ENCODE assay signal across 1 cellular context in the genomic region with DNA sequence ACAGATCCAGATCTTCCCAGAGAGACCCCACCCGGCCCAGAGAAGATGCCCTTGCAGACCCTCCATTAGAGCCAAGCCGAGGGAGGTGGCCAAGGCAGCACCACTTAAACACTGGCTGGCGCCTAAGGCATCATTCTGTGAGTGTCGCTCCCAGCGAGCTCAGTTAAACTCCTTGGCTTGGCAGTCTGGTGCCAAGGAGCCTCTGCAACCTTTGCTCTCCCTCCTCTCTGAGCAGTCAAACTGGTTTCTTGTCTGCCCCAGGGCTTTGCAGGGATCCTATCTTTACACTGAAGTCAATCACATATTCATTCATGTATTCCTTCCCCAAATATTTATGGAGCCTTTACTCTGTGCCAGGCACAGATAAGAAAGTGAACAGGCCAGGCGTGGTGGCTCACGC.
TF ChIP-seq lines count a peak whose summit lies in the region.

No MANE protein-coding gene starts in this region.

TF ChIP-seq in IMR-90, 13 proteins besides CTCF, POLR2A, EP300 and RAD21 (continued from another document):
- TF ChIP-seq MAZ (IDR thresholded peaks at IDR 0.05; ENCODE audit: borderline replicate concordance, low read depth, low read length) = no peak
- TF ChIP-seq BHLHE40 (IDR thresholded peaks at IDR 0.05; ENCODE audit: low read depth, low read length) = no peak
- TF ChIP-seq RFX5 (IDR thresholded peaks at IDR 0.05; ENCODE audit: low read depth, low read length) = no peak
- no peak for TF ChIP-seq RCOR1 (IDR thresholded peaks at IDR 0.05; ENCODE audit: insufficient replicate concordance, low read length)
- TF ChIP-seq CHD1 (IDR thresholded peaks at IDR 0.05; ENCODE audit: low read depth, low read length) = no peak
- TF ChIP-seq SMC3 (IDR thresholded peaks at IDR 0.05; ENCODE audit: low read depth, low read length) = no peak
TF ChIP-seq in IMR-90: peak in this region for 0.
